8 cellular contexts compared by ENCODE assay signal in the genomic region with DNA sequence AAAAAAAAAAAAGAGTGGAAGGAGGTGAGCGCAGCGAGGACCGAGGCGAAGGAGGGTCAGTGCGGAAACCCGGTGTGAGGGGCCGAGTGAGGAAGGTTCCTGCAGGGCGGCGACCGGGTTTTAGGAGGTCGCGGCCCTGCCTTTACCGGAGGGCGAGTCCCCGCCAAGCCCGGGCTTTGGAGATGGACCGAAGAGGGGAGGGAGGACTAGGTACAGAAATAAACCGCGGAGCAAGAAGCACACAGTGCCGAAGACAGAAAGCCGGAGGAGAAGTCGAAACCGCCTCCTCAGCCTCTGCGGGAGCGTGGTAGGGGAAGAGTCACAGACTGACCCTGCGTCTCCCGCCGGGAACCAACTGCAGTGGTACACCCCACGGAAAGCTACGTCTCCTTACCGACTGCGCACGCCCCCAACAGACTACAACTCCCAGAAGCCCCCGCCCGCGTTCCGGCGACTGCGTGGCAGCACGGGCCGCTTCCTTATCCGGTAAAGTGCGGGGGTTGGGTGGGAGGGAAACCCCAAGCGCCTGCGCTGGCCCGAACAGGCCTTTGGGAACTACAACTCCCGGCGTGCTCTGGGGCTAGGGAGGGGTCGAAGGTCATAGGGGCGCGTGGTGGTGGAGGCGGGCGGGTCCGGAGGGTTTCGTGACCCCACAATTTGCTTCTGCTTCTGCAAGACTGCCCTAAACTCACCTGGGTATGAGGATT. TPM values are rescaled to one million over a fixed set of nuclear protein-coding genes. Genes with fewer than 3 reads are reported as not detected.
DNase-seq lines count a peak whose midpoint lies in the region; ATAC-seq, FAIRE-seq and TF ChIP-seq lines count a peak whose summit lies in the region.

Gene NFXL1, minus strand, starts transcription at position 365 of the 707 bp plus-strand sequence. CDS start 380 bp downstream, outside the sequence.

- CTCF ChIA-PET in HepG2 (lab: Yijun Ruan, JAX; ENCODE audit: low intra/inter-chr PET ratio, low total read pairs) = no interaction called here

- 0 out of 4 replicates have a peak, but pooled peaks of 1 of the 2 experiments have one; percentile 23 for TF ChIP-seq EP300 in HepG2 (IDR thresholded peaks at IDR 0.05; ENCODE audit: low read depth in 2 of 2, low read length in 2 of 2)
- no peak for TF ChIP-seq EP300 in HepG2 (CRISPR knock-in tag; IDR thresholded peaks at IDR 0.05; ENCODE audit: borderline replicate concordance)

- 3% methylated on average over 38 of the region's 55 CpGs for WGBS in HepG2 (ENCODE audit: low lambda C conversion rate)

- no peak for TF ChIP-seq CTCF in HepG2 (CRISPR knock-in tag; IDR thresholded peaks at IDR 0.05)

- H3K27me3 Mint-ChIP-seq in CD4-positive, CD25-positive, alpha-beta regulatory T cell = no peaks in the 10 kb centered on the region

- intact Hi-C loops in HepG2 (cut with micrococcal nuclease; ENCODE audit: unreplicated experiment) = loop anchor here (5.0 kb wide), 3 partner anchors 37 to 103 kb away; partner anchors contain the start of genes CNGA1, CORIN and NIPAL1

- peak; percentile 94 to 98 (median 94) for DNase-seq in CD4-positive, CD25-positive, alpha-beta regulatory T cell
- DNase-seq in NCI-H774 (lab: John Stamatoyannopoulos, UW) (peak; percentile 96), dermis blood vessel endothelial cell (peak; percentile 98), HepG2 (ENCODE audit: low spot score) (peak; percentile 95)
- peak; percentile 95 to 96 for DNase-seq in activated CD4-positive, alpha-beta T cell treated with anti-CD3 and anti-CD28 coated beads, Interleukin-2, amount 50 U/mL, for 4 hours
- DNase-seq in stimulated activated CD4-positive, alpha-beta T cell treated with anti-CD3 and anti-CD28 coated beads, Interleukin-2, amount 100 ng/mL, for 48 hours = peak; percentile 91 to 94

- H3K4me3 ChIP-seq in CD4-positive, CD25-positive, alpha-beta regulatory T cell (ENCODE audit: low read depth, low read length) = peak within 1 kb of the TSS; percentile 95
- peak within 1 kb of the TSS; percentile 80 to 96 (median 96) for H3K4me3 ChIP-seq in HepG2 (replicated peaks in 1 of 3; ENCODE audit: insufficient read depth in 1 of 3, low read depth in 2 of 3, low read length in 3 of 3)

- in situ Hi-C loops in HepG2 (cut with HindIII; ENCODE audit: extremely low pct_ligation_motif_present, low pct_unique_long_range_greater_than_20kb) = no loop called here

- H3K27ac Mint-ChIP-seq in CD4-positive, CD25-positive, alpha-beta regulatory T cell = peak within 1 kb of the TSS; percentile 88 to 99 (median 99)

- H3K4me2 ChIP-seq in HepG2 (ENCODE audit: low read depth, low read length) = peak within 1 kb of the TSS; percentile 98

- H3K27ac ChIP-seq in CD4-positive, CD25-positive, alpha-beta regulatory T cell (ENCODE audit: insufficient read depth, low read length, poor library complexity, severe bottlenecking) = peak within 1 kb of the TSS; percentile 68
- H3K27ac ChIP-seq in HepG2 (ENCODE audit: extremely low read length, insufficient read depth, low read length) = peak within 1 kb of the TSS; percentile 87

- H3K36me3 ChIP-seq in CD4-positive, CD25-positive, alpha-beta regulatory T cell (ENCODE audit: control insufficient read depth, insufficient read depth, low read length) = peaks cover 8% of the 10 kb centered on the region
- peaks cover 1 to 6% of the 10 kb centered on the region in 2 experiments; a peak in 2 of 5 replicates for H3K36me3 ChIP-seq in HepG2 (replicated peaks in 1 of 2; ENCODE audit: control insufficient read depth in 1 of 2, insufficient read depth in 2 of 2, low read length in 2 of 2)

- TF ChIP-seq POLR2A in HepG2 (IDR thresholded peaks at IDR 0.05; ENCODE audit: insufficient read depth in 1 of 2, low read depth in 2 of 2, low read length in 2 of 2) = peak; percentile 97 to 98

- no TSS peak for BruUV-seq in HepG2 (replicated peaks; lab: Mats Ljungman, UMichigan)

- POLR2A ChIA-PET in HepG2 (lab: Yijun Ruan, JAX) = interaction anchor here (0.6 to 1.4 kb wide), 4 partner anchors 11 to 129 kb away, joined by 3 to 5 read pairs (median 4); no protein-coding TSS in a partner anchor

- H3K36me3 Mint-ChIP-seq in CD4-positive, CD25-positive, alpha-beta regulatory T cell = peaks cover 8% of the 10 kb centered on the region

- H3K4me3 Mint-ChIP-seq in CD4-positive, CD25-positive, alpha-beta regulatory T cell = peak within 1 kb of the TSS; percentile 96 to 99 (median 97)

- no peak for TF ChIP-seq RAD21 in HepG2 (CRISPR knock-in tag; IDR thresholded peaks at IDR 0.05)

- H3K9ac ChIP-seq in HepG2 (ENCODE audit: insufficient read depth, low read depth, low read length) = peak within 1 kb of the TSS; percentile 85

- peaks cover 45% of the 10 kb centered on the region for H3K79me2 ChIP-seq in HepG2 (ENCODE audit: insufficient read depth, low read length)

- peak within 1 kb of the TSS; percentile 100 for H2AFZ ChIP-seq in HepG2 (ENCODE audit: low read length)

- peaks cover 23 to 38% (median 32%) of the 10 kb centered on the region in 4 donors for H3K4me1 Mint-ChIP-seq in CD4-positive, CD25-positive, alpha-beta regulatory T cell

- peak; percentile 60 for FAIRE-seq in HepG2 (lab: Jason Lieb, UNC)

- no peaks in the 10 kb centered on the region for H3K9me3 ChIP-seq in CD4-positive, CD25-positive, alpha-beta regulatory T cell (ENCODE audit: control insufficient read depth in 2 of 2, low read length in 2 of 2)
- no peaks in the 10 kb centered on the region for H3K9me3 ChIP-seq in HepG2 (ENCODE audit: low read length)

- H3K4me1 ChIP-seq in CD4-positive, CD25-positive, alpha-beta regulatory T cell (ENCODE audit: control insufficient read depth, insufficient read depth, low read length, poor library complexity, severe bottlenecking) = peaks cover 21% of the 10 kb centered on the region
- H3K4me1 ChIP-seq in HepG2 (ENCODE audit: insufficient read depth, low read length) = peaks cover 40% of the 10 kb centered on the region

- peak; percentile 96 to 98 for ATAC-seq in CD4-positive, CD25-positive, alpha-beta regulatory T cell (ENCODE audit: low read depth in 2 of 2)
- ATAC-seq in GM19438 (IDR thresholded peaks at IDR 0.05; ENCODE audit: low read depth, unreplicated experiment) (peak; percentile 96), HG03571 (IDR thresholded peaks at IDR 0.05; ENCODE audit: unreplicated experiment) (peak; percentile 97), HepG2 (peak; percentile 97)

- peaks cover 0 to 7% (median 0%) of the 10 kb centered on the region in 7 donors for H3K9me3 Mint-ChIP-seq in CD4-positive, CD25-positive, alpha-beta regulatory T cell

- H3K27me3 ChIP-seq in CD4-positive, CD25-positive, alpha-beta regulatory T cell (ENCODE audit: control insufficient read depth, insufficient read depth, low read length) = no peaks in the 10 kb centered on the region
- no peaks in the 10 kb centered on the region; a peak in 1 of 5 replicates for H3K27me3 ChIP-seq in HepG2 (ENCODE audit: control insufficient read depth in 1 of 2, insufficient read depth in 2 of 2, low read length in 2 of 2)

- peaks cover 11% of the 10 kb centered on the region; the same call in 1 of the 2 replicates for H4K20me1 ChIP-seq in HepG2 (ENCODE audit: insufficient read depth, low read length)

TF ChIP-seq in HepG2, 621 proteins besides CTCF, POLR2A, EP300 and RAD21 (continues in another document):
- 0 out of 2 replicates have a peak, but pooled peaks have one; percentile 61 for TF ChIP-seq KDM2A (CRISPR knock-in tag; IDR thresholded peaks at IDR 0.05; ENCODE audit: borderline replicate concordance, low read depth)
- peak; percentile 74 for TF ChIP-seq ZNF792 (CRISPR knock-in tag; IDR thresholded peaks at IDR 0.05)
- TF ChIP-seq ZNF639 (CRISPR knock-in tag; conservative IDR thresholded peaks at IDR 0.05) = peak; percentile 48; the same call in 1 of the 2 replicates
- TF ChIP-seq ZNF263 (CRISPR knock-in tag; IDR thresholded peaks at IDR 0.05) = 0 out of 2 replicates have a peak, but pooled peaks have one; percentile 45
- TF ChIP-seq POLR2AphosphoS2 (IDR thresholded peaks at IDR 0.05; ENCODE audit: low read depth, low read length) = 0 out of 2 replicates have a peak, but pooled peaks have one; percentile 74

RNA-seq across cellular contexts. Expression of gene NFXL1, which starts in this region (rescaled TPM):
- total RNA-seq in CD4-positive, CD25-positive, alpha-beta regulatory T cell = 11.2 TPM
- polyA plus RNA-seq in CD4-positive, CD25-positive, alpha-beta regulatory T cell = 10 to 100 TPM in 1 of 4 donors, 1 to 10 TPM in 3; 6.3 to 10.2 (median 7.8) TPM
- total RNA-seq in dermis blood vessel endothelial cell = 6.5 and 8.4 TPM in 2 replicates
- total RNA-seq in HepG2 (2016; rRNA removed; fragmentation: Illumina TruSeq; extraction: Trizol) = 18.6 and 22.6 TPM in 2 replicates
- total RNA-seq in HepG2 (2016; cell fraction: cytosol; rRNA removed; fragmentation: Illumina TruSeq; extraction: Trizol; ENCODE audit: low read depth) = 10.5 and 12.7 TPM in 2 replicates
- 21.5 and 21.9 TPM in 2 replicates for total RNA-seq in HepG2 (2016; cell fraction: insoluble cytoplasmic fraction; rRNA removed; fragmentation: Illumina TruSeq; extraction: Trizol)
- total RNA-seq in HepG2 (2016; cell fraction: membrane; rRNA removed; fragmentation: Illumina TruSeq; extraction: Trizol) = 11.1 and 13.0 TPM in 2 replicates
- 38.2 and 38.6 TPM in 2 replicates for total RNA-seq in HepG2 (2016; cell fraction: nucleus; rRNA removed; fragmentation: Illumina TruSeq; extraction: Trizol)
- polyA plus RNA-seq in HepG2 (2011; rRNA removed) = 11.5 and 12.0 TPM in 2 replicates
- 5.5 and 7.4 TPM in 2 replicates for polyA plus RNA-seq in HepG2 (2011; cell fraction: cytosol; rRNA removed)
- 22.5 and 23.4 TPM in 2 replicates for polyA plus RNA-seq in HepG2 (2011; cell fraction: nucleus; rRNA removed)
- polyA plus RNA-seq in HepG2 (2012) = 8.7 and 9.1 TPM in 2 replicates
- 1.2 and 1.5 TPM in 2 replicates for polyA plus RNA-seq in HepG2 (2016; cell fraction: cytosol; fragmentation: Illumina TruSeq; extraction: Trizol; ENCODE audit: low read depth)
- 17.3 and 18.1 TPM in 2 replicates for polyA plus RNA-seq in HepG2 (2016; cell fraction: insoluble cytoplasmic fraction; fragmentation: Illumina TruSeq; extraction: Trizol; ENCODE audit: low read depth)
- 2.8 and 2.9 TPM in 2 replicates for polyA plus RNA-seq in HepG2 (2016; cell fraction: membrane; fragmentation: Illumina TruSeq; extraction: Trizol; ENCODE audit: low read depth)
- polyA plus RNA-seq in HepG2 (2016; cell fraction: nucleus; fragmentation: Illumina TruSeq; extraction: Trizol; ENCODE audit: insufficient read depth, low read depth) = 34.3 and 36.7 TPM in 2 replicates
- polyA minus RNA-seq in HepG2 (2011; rRNA and poly(A)+ RNA removed; ENCODE audit: low replicate concordance) = 23.7 and 24.6 TPM in 2 replicates
- 14.9 and 17.5 TPM in 2 replicates for polyA minus RNA-seq in HepG2 (2011; cell fraction: cytosol; rRNA and poly(A)+ RNA removed)
- polyA minus RNA-seq in HepG2 (2011; cell fraction: nucleus; rRNA and poly(A)+ RNA removed) = 87.3 and 107 TPM in 2 replicates

Comparison
In these comparisons a context has a peak if more than half of its experiments do, and no peak if none do; other contexts are left out.
1. Peak in every context shown above with its lines: DNase-seq, ATAC-seq, H3K4me3 ChIP-seq and H3K27ac ChIP-seq.